Comparison of ENCODE assay signal across 1 cellular context in genomic region chr22:46638601-46639431, GRCh38.
TF ChIP-seq lines count a peak whose summit lies in the region.

No MANE protein-coding gene starts in this region.

TF ChIP-seq in HepG2, 621 proteins besides CTCF, POLR2A, EP300 and RAD21 (continued from another document and continues in another):
- TF ChIP-seq FOXK1 (CRISPR knock-in tag; IDR thresholded peaks at IDR 0.05; ENCODE audit: borderline replicate concordance, low read depth) (peak; percentile 76; the same call in 1 of the 2 replicates), ZNF468 (CRISPR knock-in tag; IDR thresholded peaks at IDR 0.05) (no peak), MNT (IDR thresholded peaks at IDR 0.05) (peak; percentile 84), ATAD3A (CRISPR knock-in tag; IDR thresholded peaks at IDR 0.05) (no peak), ZBTB39 (CRISPR knock-in tag; IDR thresholded peaks at IDR 0.05) (0 out of 2 replicates have a peak, but pooled peaks have one; percentile 67), SP5 (CRISPR knock-in tag; IDR thresholded peaks at IDR 0.05; ENCODE audit: borderline replicate concordance, low read depth) (peak; percentile 55), RBFOX2 (IDR thresholded peaks at IDR 0.05; ENCODE audit: low read depth, low read length) (no peak), TFAP4 (IDR thresholded peaks at IDR 0.05; ENCODE audit: borderline replicate concordance, low read depth) (peak; percentile 91; the same call in 1 of the 2 replicates), ZNF234 (CRISPR knock-in tag; conservative IDR thresholded peaks at IDR 0.05) (no peak), ZBTB42 (CRISPR knock-in tag; IDR thresholded peaks at IDR 0.05) (no peak), KIAA2018 (CRISPR knock-in tag; IDR thresholded peaks at IDR 0.05; ENCODE audit: borderline replicate concordance) (no peak), GATAD2A (CRISPR knock-in tag; IDR thresholded peaks at IDR 0.05) (peak; percentile 97), MAX (IDR thresholded peaks at IDR 0.05) (peak; percentile 69), BATF2 (CRISPR knock-in tag; IDR thresholded peaks at IDR 0.05) (0 out of 2 replicates have a peak, but pooled peaks have one; percentile 42), MEF2D (CRISPR knock-in tag; IDR thresholded peaks at IDR 0.05) (peak; percentile 87), SKI (IDR thresholded peaks at IDR 0.05; ENCODE audit: partially characterized antibody) (peak; percentile 93), ZNF609 (CRISPR knock-in tag; IDR thresholded peaks at IDR 0.05; ENCODE audit: borderline replicate concordance) (peak; percentile 83; the same call in 1 of the 2 replicates), MXD1 (CRISPR knock-in tag; IDR thresholded peaks at IDR 0.05) (peak; percentile 56; the same call in 1 of the 2 replicates), TBX3 (IDR thresholded peaks at IDR 0.05; ENCODE audit: borderline replicate concordance) (peak; percentile 95), NAIF1 (CRISPR knock-in tag; IDR thresholded peaks at IDR 0.05; ENCODE audit: borderline replicate concordance) (no peak), ZNF546 (CRISPR knock-in tag; conservative IDR thresholded peaks at IDR 0.05) (no peak; the same call in 1 of the 2 replicates), ZBTB3 (CRISPR knock-in tag; IDR thresholded peaks at IDR 0.05; ENCODE audit: borderline replicate concordance, low read depth) (no peak), ZNF883 (CRISPR knock-in tag; IDR thresholded peaks at IDR 0.05; ENCODE audit: not compliant biosample characterization) (no peak), ZNF878 (CRISPR knock-in tag; IDR thresholded peaks at IDR 0.05) (no peak), ZNF678 (CRISPR knock-in tag; IDR thresholded peaks at IDR 0.05) (no peak), PRDM15 (CRISPR knock-in tag; IDR thresholded peaks at IDR 0.05) (no peak), PAX8 (CRISPR knock-in tag; IDR thresholded peaks at IDR 0.05; ENCODE audit: borderline replicate concordance) (no peak), ZNF576 (CRISPR knock-in tag; IDR thresholded peaks at IDR 0.05) (no peak), ZNF30 (CRISPR knock-in tag; IDR thresholded peaks at IDR 0.05) (no peak), RCOR2 (CRISPR knock-in tag; IDR thresholded peaks at IDR 0.05) (peak; percentile 57; the same call in 1 of the 2 replicates), MXI1 (IDR thresholded peaks at IDR 0.05; ENCODE audit: borderline replicate concordance, low read depth, low read length) (peak; percentile 86), MTA3 (CRISPR knock-in tag; IDR thresholded peaks at IDR 0.05) (no peak), HNRNPUL1 (IDR thresholded peaks at IDR 0.05; ENCODE audit: low read depth, low read length) (no peak), POLR2AphosphoS2 (IDR thresholded peaks at IDR 0.05; ENCODE audit: low read depth, low read length) (no peak)
